1 cellular context compared by ENCODE assay signal in genomic region chr11:34105079-34105956, GRCh38.
TF ChIP-seq lines count a peak whose summit lies in the region.

TSS of gene NAT10 (plus strand) at chr11:34105629. CDS start at chr11:34108226, 2,597 bp downstream.

TF ChIP-seq in GM12878, 131 proteins besides CTCF, POLR2A, EP300 and RAD21 (continued from another document and continues in another):
- TF ChIP-seq ZBTB11 (CRISPR knock-in tag; IDR thresholded peaks at IDR 0.05) (no peak), RELB (IDR thresholded peaks at IDR 0.05; ENCODE audit: low read depth) (peak; percentile 95), FOXM1 (IDR thresholded peaks at IDR 0.05; ENCODE audit: low read depth, low read length) (peak; percentile 56), SMC3 (IDR thresholded peaks at IDR 0.05; ENCODE audit: borderline replicate concordance, low read length) (0 out of 2 replicates have a peak, but pooled peaks have one; percentile 22), CBFB (IDR thresholded peaks at IDR 0.05; ENCODE audit: low read depth) (peak; percentile 98), POU2F2 (IDR thresholded peaks at IDR 0.05; ENCODE audit: borderline replicate concordance, low read depth, low read length) (peak; percentile 91; the same call in 2 of the 3 replicates), PAX5 (IDR thresholded peaks at IDR 0.05; ENCODE audit: borderline replicate concordance, low read depth, low read length) (peak; percentile 68; the same call in 1 of the 2 replicates), SKIL (IDR thresholded peaks at IDR 0.05; ENCODE audit: low read depth, poor library complexity, severe bottlenecking) (peak; percentile 58), NR2C1 (IDR thresholded peaks at IDR 0.05) (0 out of 2 replicates have a peak, but pooled peaks have one; percentile 19), TAF1 (IDR thresholded peaks at IDR 0.05; ENCODE audit: borderline replicate concordance, low read depth, low read length) (peak; percentile 87), MAX (IDR thresholded peaks at IDR 0.05; ENCODE audit: low read depth, low read length) (peak; percentile 99), SMAD5 (IDR thresholded peaks at IDR 0.05; ENCODE audit: low read depth) (peak; percentile 90), SPI1 (IDR thresholded peaks at IDR 0.05; ENCODE audit: borderline replicate concordance, insufficient read depth, low read depth, low read length) (peak; percentile 31; the same call in 1 of the 2 replicates), STAT3 (IDR thresholded peaks at IDR 0.05; ENCODE audit: low read depth, low read length) (0 out of 2 replicates have a peak, but pooled peaks have one; percentile 84), ETV6 (conservative IDR thresholded peaks at IDR 0.05 in 1 of 2, IDR thresholded peaks at IDR 0.05 in 1 of 2; ENCODE audit: borderline replicate concordance in 1 of 2, low read depth in 1 of 2) (no peak), MXI1 (IDR thresholded peaks at IDR 0.05; ENCODE audit: low read depth, low read length) (peak; percentile 100), NR2C2 (IDR thresholded peaks at IDR 0.05; ENCODE audit: borderline replicate concordance, control insufficient read depth, insufficient read length, low read depth) (no peak), ELK1 (IDR thresholded peaks at IDR 0.05; ENCODE audit: low read depth, low read length) (0 out of 2 replicates have a peak, but pooled peaks have one; percentile 49), GATAD2B (conservative IDR thresholded peaks at IDR 0.05; ENCODE audit: low read depth) (peak; percentile 67; the same call in 1 of the 2 replicates), CBX3 (IDR thresholded peaks at IDR 0.05; ENCODE audit: borderline replicate concordance, low read depth) (no peak), ZNF217 (IDR thresholded peaks at IDR 0.05) (no peak), MTA2 (IDR thresholded peaks at IDR 0.05; ENCODE audit: low read depth) (no peak), NFIC (IDR thresholded peaks at IDR 0.05; ENCODE audit: low read depth, low read length) (peak; percentile 48; the same call in 1 of the 2 replicates), MYC (IDR thresholded peaks at IDR 0.05; ENCODE audit: insufficient read depth, insufficient read length, insufficient replicate concordance, low read length, severe bottlenecking) (peak; percentile 98), NKRF (conservative IDR thresholded peaks at IDR 0.05) (peak; percentile 97), MEF2B (IDR thresholded peaks at IDR 0.05; ENCODE audit: partially characterized antibody, poor library complexity, severe bottlenecking) (peak; percentile 14), CHD1 (IDR thresholded peaks at IDR 0.05; ENCODE audit: low read depth, low read length) (no peak), EED (IDR thresholded peaks at IDR 0.05; ENCODE audit: low read depth) (no peak; the same call in 1 of the 2 replicates), STAT1 (conservative IDR thresholded peaks at IDR 0.05) (no peak), NBN (IDR thresholded peaks at IDR 0.05) (peak; percentile 98), E4F1 (IDR thresholded peaks at IDR 0.05; ENCODE audit: borderline replicate concordance, partially characterized antibody) (no peak), WRNIP1 (IDR thresholded peaks at IDR 0.05; ENCODE audit: borderline replicate concordance, low read depth, low read length) (peak; percentile 86; the same call in 1 of the 2 replicates), EZH2 (IDR thresholded peaks at IDR 0.05; ENCODE audit: borderline replicate concordance, control insufficient read depth, low read depth, low read length) (no peak; the same call in 1 of the 2 replicates), IKZF1 (conservative IDR thresholded peaks at IDR 0.05) (peak; percentile 92), CHD4 (IDR thresholded peaks at IDR 0.05) (no peak), YBX1 (IDR thresholded peaks at IDR 0.05) (no peak), SUZ12 (IDR thresholded peaks at IDR 0.05; ENCODE audit: unreplicated experiment) (no peak), CEBPZ (IDR thresholded peaks at IDR 0.05; ENCODE audit: low read depth, low read length) (peak; percentile 50; the same call in 1 of the 2 replicates), EGR1 (IDR thresholded peaks at IDR 0.05; ENCODE audit: borderline replicate concordance in 1 of 2, low read depth in 2 of 2, low read length in 2 of 2) (peak; percentile 19 to 82), RAD51 (IDR thresholded peaks at IDR 0.05) (peak; percentile 71), HDAC6 (IDR thresholded peaks at IDR 0.05; ENCODE audit: unreplicated experiment) (peak; percentile 28), PKNOX1 (IDR thresholded peaks at IDR 0.05) (peak; percentile 41; the same call in 1 of the 2 replicates), ESRRA (IDR thresholded peaks at IDR 0.05; ENCODE audit: low read length) (no peak), ZSCAN29 (IDR thresholded peaks at IDR 0.05) (no peak)
